Comparison of ENCODE assay signal across 1 cellular context in the genomic region with DNA sequence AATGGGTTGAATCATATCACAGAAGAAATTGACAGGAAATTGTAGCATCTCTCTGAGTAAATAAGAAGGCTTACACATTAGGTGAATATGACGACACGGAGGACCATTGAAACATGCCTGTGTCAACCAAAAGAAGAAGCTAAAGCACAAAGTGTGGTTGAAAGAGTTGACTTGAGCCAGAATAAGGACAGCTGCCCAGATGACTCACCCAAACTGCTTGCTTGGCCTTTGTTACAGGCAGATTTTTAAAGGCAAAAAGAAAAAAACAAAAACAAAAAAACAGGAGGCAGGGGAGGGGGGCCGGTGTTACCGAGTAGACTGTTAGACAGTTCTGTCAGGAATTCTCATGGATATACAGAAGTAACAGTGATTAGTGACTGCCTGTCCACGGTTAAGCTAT.
TF ChIP-seq lines count a peak whose summit lies in the region.

No MANE protein-coding gene starts in this region.

TF ChIP-seq in WTC11, 78 proteins besides CTCF, POLR2A, EP300 and RAD21 (continued from another document):
- TF ChIP-seq, protein P1, sequence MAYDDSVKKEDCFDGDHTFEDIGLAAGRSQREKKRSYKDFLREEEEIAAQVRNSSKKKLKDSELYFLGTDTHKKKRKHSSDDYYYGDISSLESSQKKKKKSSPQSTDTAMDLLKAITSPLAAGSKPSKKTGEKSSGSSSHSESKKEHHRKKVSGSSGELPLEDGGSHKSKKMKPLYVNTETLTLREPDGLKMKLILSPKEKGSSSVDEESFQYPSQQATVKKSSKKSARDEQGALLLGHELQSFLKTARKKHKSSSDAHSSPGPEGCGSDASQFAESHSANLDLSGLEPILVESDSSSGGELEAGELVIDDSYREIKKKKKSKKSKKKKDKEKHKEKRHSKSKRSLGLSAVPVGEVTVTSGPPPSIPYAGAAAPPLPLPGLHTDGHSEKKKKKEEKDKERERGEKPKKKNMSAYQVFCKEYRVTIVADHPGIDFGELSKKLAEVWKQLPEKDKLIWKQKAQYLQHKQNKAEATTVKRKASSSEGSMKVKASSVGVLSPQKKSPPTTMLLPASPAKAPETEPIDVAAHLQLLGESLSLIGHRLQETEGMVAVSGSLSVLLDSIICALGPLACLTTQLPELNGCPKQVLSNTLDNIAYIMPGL (CRISPR knock-in tag; IDR thresholded peaks at IDR 0.05): no peak
